15 cellular contexts compared by ENCODE assay signal in the genomic region with DNA sequence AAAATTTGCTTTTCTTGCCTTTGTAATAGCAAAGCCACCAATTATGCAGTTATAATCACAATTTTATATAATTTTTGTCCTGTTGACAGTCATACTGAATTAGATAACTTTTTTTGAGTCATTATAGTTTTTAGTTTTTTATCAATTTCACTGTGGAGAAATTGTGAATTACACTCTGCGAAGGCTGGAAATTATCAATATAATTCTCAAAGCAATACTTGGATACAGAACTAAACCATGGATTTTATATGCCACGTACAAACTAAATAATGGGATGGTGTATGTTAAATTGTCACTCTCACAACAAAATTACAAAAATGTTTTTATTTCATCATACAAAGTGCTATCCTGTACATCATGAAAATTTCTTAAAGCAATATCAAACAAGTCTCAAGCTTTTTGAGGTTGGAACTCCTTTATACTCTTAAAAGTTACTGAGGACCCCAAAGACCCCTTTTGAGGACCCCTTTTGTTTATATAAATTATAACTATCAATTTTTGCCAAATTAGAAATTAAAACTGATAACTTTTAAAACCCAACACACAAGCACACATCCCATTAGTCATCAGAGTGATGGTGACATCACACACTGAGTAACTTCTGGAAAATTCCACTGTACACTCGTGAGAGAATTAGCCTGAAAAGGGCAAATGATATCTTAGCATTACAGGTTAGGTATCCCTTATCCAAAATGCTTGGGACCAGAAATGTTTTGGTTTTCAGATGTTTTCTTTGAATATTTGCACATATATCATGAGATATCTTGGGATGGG. TPM values are rescaled to one million over a fixed set of nuclear protein-coding genes. Genes with fewer than 3 reads are reported as not detected.
DNase-seq lines count a peak whose midpoint lies in the region; ATAC-seq and TF ChIP-seq lines count a peak whose summit lies in the region.
"Had no signal": no experiment of that assay in that cellular context is flagged by ENCODE, and none has a peak within 500 bp of the region (broad histone marks: within the 10 kb centered on the region; RNA-seq: fewer than 3 reads in every experiment).

No MANE protein-coding gene starts in this region.

- H3K4me3 ChIP-seq in IMR-90 (ENCODE audit: insufficient read depth, low read depth, low read length): no peak overlapping the region
- H3K4me3 ChIP-seq: heart right ventricle, SJCRH30 had no signal

- WGBS in IMR-90 (ENCODE audit: extremely low coverage in 2 of 2, insufficient read length in 1 of 2), 2 experiments: no CpG with 5 or more reads among the region's 3 CpGs

- no peak overlapping the region for H2BK5ac ChIP-seq in IMR-90 (ENCODE audit: low read depth, low read length, poor library complexity, severe bottlenecking)

- H3K23ac ChIP-seq in IMR-90 (ENCODE audit: low read depth, low read length): no peak overlapping the region

- H3K36me3 ChIP-seq in IMR-90 (ENCODE audit: control insufficient read depth, insufficient read depth, low read length): no peaks in the 10 kb centered on the region
- H3K36me3 ChIP-seq: heart right ventricle, SJCRH30, WERI-Rb-1 had no signal

- H3K14ac ChIP-seq in IMR-90 (replicated peaks; ENCODE audit: low read depth, low read length): no peak overlapping the region

- H3K9me3 ChIP-seq in IMR-90 (ENCODE audit: control insufficient read depth, insufficient read depth, low read length): no peaks in the 10 kb centered on the region
- H3K9me3 ChIP-seq: heart right ventricle, SJCRH30 had no signal

- TF ChIP-seq CTCF in IMR-90 (conservative IDR thresholded peaks at IDR 0.05; ENCODE audit: low read depth, low read length): no peak

- POLR2A ChIA-PET in IMR-90 (lab: Charles Lee; ENCODE audit: unreplicated experiment): no interaction called here

- no peaks in the 10 kb centered on the region for H3K9me1 ChIP-seq in IMR-90 (ENCODE audit: insufficient read depth, low read length)

- CTCF ChIA-PET in IMR-90 (lab: Yijun Ruan, JAX): interaction anchor here (1.1 to 2.0 kb wide), 2 partner anchors 12 to 16 kb away, joined by 3 to 7 read pairs; no protein-coding TSS in a partner anchor

- H3K4me1 ChIP-seq in IMR-90 (ENCODE audit: control insufficient read depth, insufficient read depth, low read length): peaks cover 2% of the 10 kb centered on the region; the same call in 1 of the 2 replicates

- no peak overlapping the region for H2AK5ac ChIP-seq in IMR-90 (ENCODE audit: low read depth, low read length)

- no peak overlapping the region for H4K91ac ChIP-seq in IMR-90 (ENCODE audit: insufficient read depth, low read depth, low read length)

- H3K18ac ChIP-seq in IMR-90 (ENCODE audit: low read depth, low read length): no peak overlapping the region

- no peak overlapping the region for H3K56ac ChIP-seq in IMR-90 (ENCODE audit: extremely low read depth, insufficient read depth, low read length)

- no peak overlapping the region for H2BK120ac ChIP-seq in IMR-90 (ENCODE audit: low read depth, low read length)

- H2BK20ac ChIP-seq in IMR-90 (ENCODE audit: low read depth, low read length): no peak overlapping the region; the same call in 1 of the 2 replicates

- TF ChIP-seq POLR2A in IMR-90 (IDR thresholded peaks at IDR 0.05; ENCODE audit: low read depth, low read length): no peak

- no peak overlapping the region for H4K8ac ChIP-seq in IMR-90 (ENCODE audit: low read depth in 2 of 2, low read length in 2 of 2)

- peak; percentile 82 for ATAC-seq in IMR-90 (ENCODE audit: low read depth)

- H3K4ac ChIP-seq in IMR-90 (ENCODE audit: low read depth, low read length): no peak overlapping the region

- H3K79me1 ChIP-seq in IMR-90 (ENCODE audit: low read depth in 1 of 2, low read length in 2 of 2): no peaks in the 10 kb centered on the region

- dilution Hi-C loops in IMR-90 (cut with HindIII; ENCODE audit: low sequenced_read_pairs, unreplicated experiment): no loop called here

- in situ Hi-C loops in IMR-90 (cut with MboI; ENCODE audit: low sequenced_read_pairs): no loop called here

- no TSS peak for BruUV-seq in IMR-90 (replicated peaks; lab: Mats Ljungman, UMichigan)

- intact Hi-C loops in IMR-90 (cut with micrococcal nuclease): no loop called here

- H4K20me1 ChIP-seq in IMR-90 (ENCODE audit: insufficient read depth, low read length): no peaks in the 10 kb centered on the region

- no peak overlapping the region for H3K4me2 ChIP-seq in IMR-90 (ENCODE audit: low read depth, low read length)

- H2AK9ac ChIP-seq in IMR-90 (replicated peaks; ENCODE audit: low read depth, low read length, poor library complexity): no peak overlapping the region

- TF ChIP-seq RAD21 in IMR-90 (IDR thresholded peaks at IDR 0.05; ENCODE audit: low read length): no peak

- H3K27me3 ChIP-seq in IMR-90 (ENCODE audit: control insufficient read depth, insufficient read depth, low read length): no peaks in the 10 kb centered on the region; the same call in 1 of the 2 replicates
- H3K27me3 ChIP-seq: SJCRH30 had no signal

- DNase-seq in EL (peak; percentile 68), IMR-90 (peak; percentile 83), dermis blood vessel endothelial cell (peak; percentile 63), myocyte (ENCODE audit: low read depth) (peak; percentile 46), NCI-H1048 (lab: John Stamatoyannopoulos, UW) (no peak), NCI-H1436 (lab: John Stamatoyannopoulos, UW) (no peak), OCI-M2 (lab: John Stamatoyannopoulos, UW; ENCODE audit: unreplicated experiment) (no peak)
- DNase-seq: cerebellar nuclear complex, heart right ventricle, NCI-H524, SJCRH30, WERI-Rb-1 had no signal

- H4K5ac ChIP-seq in IMR-90 (ENCODE audit: low read depth, low read length): no peak overlapping the region

- no peak overlapping the region for H2BK15ac ChIP-seq in IMR-90 (ENCODE audit: low read depth, low read length)

- no peak overlapping the region for H3K27ac ChIP-seq in IMR-90 (ENCODE audit: insufficient read depth, low read length)
- H3K27ac ChIP-seq: heart right ventricle, parathyroid adenoma, SJCRH30, WERI-Rb-1 had no signal

- H2AFZ ChIP-seq in IMR-90 (replicated peaks; ENCODE audit: low read length, poor library complexity): no peak overlapping the region
- H2AFZ ChIP-seq: parathyroid adenoma had no signal

- no peak overlapping the region for H3K9ac ChIP-seq in IMR-90 (ENCODE audit: low read depth, low read length)
- H3K9ac ChIP-seq: parathyroid adenoma had no signal

TF ChIP-seq in IMR-90, 13 proteins besides CTCF, POLR2A, EP300 and RAD21 (continues in another document):
- TF ChIP-seq NFE2L2 (IDR thresholded peaks at IDR 0.05; ENCODE audit: low read depth, low read length): no peak
- TF ChIP-seq CEBPB (IDR thresholded peaks at IDR 0.05; ENCODE audit: low read depth, low read length): peak; percentile 31; the same call in 1 of the 2 replicates
- TF ChIP-seq FOS (IDR thresholded peaks at IDR 0.05; ENCODE audit: low read depth, low read length): peak; percentile 70
- TF ChIP-seq MXI1 (IDR thresholded peaks at IDR 0.05; ENCODE audit: borderline replicate concordance, low read depth, low read length): no peak
- TF ChIP-seq USF2 (IDR thresholded peaks at IDR 0.05; ENCODE audit: low read depth, low read length): no peak
- no peak for TF ChIP-seq MAZ (IDR thresholded peaks at IDR 0.05; ENCODE audit: borderline replicate concordance, low read depth, low read length)
- TF ChIP-seq SMC3 (IDR thresholded peaks at IDR 0.05; ENCODE audit: low read depth, low read length): no peak
- no peak for TF ChIP-seq BHLHE40 (IDR thresholded peaks at IDR 0.05; ENCODE audit: low read depth, low read length)
- TF ChIP-seq MAFK (IDR thresholded peaks at IDR 0.05; ENCODE audit: low read depth, low read length): no peak

RNA-seq across cellular contexts. Expression of gene AQP2, which starts 19.8 kb away (rescaled TPM):
- not detected in 2 replicates for total RNA-seq in IMR-90 (2012; rRNA removed)
- polyA plus RNA-seq in IMR-90 (2012; rRNA removed): not detected in 2 replicates
- polyA plus RNA-seq in IMR-90 (2012; cell fraction: cytosol; rRNA removed): not detected in 2 replicates
- not detected in 2 replicates for polyA plus RNA-seq in IMR-90 (2012; cell fraction: nucleus; rRNA removed; ENCODE audit: low replicate concordance)
- not detected in 2 replicates for total RNA-seq in dermis blood vessel endothelial cell
- not detected in 2 replicates for total RNA-seq in myocyte
- not detected for polyA plus RNA-seq in myocyte (2012)
- total RNA-seq: heart right ventricle, mesenteric fat pad, SJCRH30, temporal lobe had no signal

RNA-seq across cellular contexts. Expression of gene FAIM2, which starts 27.0 kb away (rescaled TPM):
- total RNA-seq in IMR-90 (2012; rRNA removed): 0.72 and 0.83 TPM in 2 replicates
- 5.0 and 5.3 TPM in 2 replicates for polyA plus RNA-seq in IMR-90 (2012; rRNA removed)
- 6.5 and 8.2 TPM in 2 replicates for polyA plus RNA-seq in IMR-90 (2012; cell fraction: cytosol; rRNA removed)
- polyA plus RNA-seq in IMR-90 (2012; cell fraction: nucleus; rRNA removed; ENCODE audit: low replicate concordance): 2.1 and 3.4 TPM in 2 replicates
- not detected in 2 replicates for total RNA-seq in dermis blood vessel endothelial cell
- 1.9 and 2.3 TPM in 2 replicates for total RNA-seq in myocyte
- 1.3 TPM for polyA plus RNA-seq in myocyte (2012)

RNA-seq across cellular contexts. Expression of gene AQP5, which starts 31.0 kb away (rescaled TPM):
- total RNA-seq in IMR-90 (2012; rRNA removed) (not detected in 2 replicates), dermis blood vessel endothelial cell (0.47 and 1.4 TPM in 2 replicates), myocyte (not detected in 2 replicates)
- not detected in 2 replicates for polyA plus RNA-seq in IMR-90 (2012; rRNA removed)
- not detected in 2 replicates for polyA plus RNA-seq in IMR-90 (2012; cell fraction: cytosol; rRNA removed)
- 0.10 TPM in 1 of 2 replicates, not detected in the other for polyA plus RNA-seq in IMR-90 (2012; cell fraction: nucleus; rRNA removed; ENCODE audit: low replicate concordance)
- 0.10 TPM for polyA plus RNA-seq in myocyte (2012)
- total RNA-seq: mesenteric fat pad had no signal

RNA-seq across cellular contexts. Expression of gene AQP6, which starts 42.0 kb away (rescaled TPM):
- total RNA-seq in IMR-90 (2012; rRNA removed): not detected in 2 replicates
- not detected in 2 replicates for polyA plus RNA-seq in IMR-90 (2012; rRNA removed)
- polyA plus RNA-seq in IMR-90 (2012; cell fraction: cytosol; rRNA removed): not detected in 2 replicates
- polyA plus RNA-seq in IMR-90 (2012; cell fraction: nucleus; rRNA removed; ENCODE audit: low replicate concordance): 0.01 and 0.03 TPM in 2 replicates
- total RNA-seq in dermis blood vessel endothelial cell: 0.05 TPM in 1 of 2 replicates, not detected in the other
- total RNA-seq in myocyte: 0.05 TPM in 1 of 2 replicates, not detected in the other
- 0.05 TPM for polyA plus RNA-seq in myocyte (2012)
- total RNA-seq: heart right ventricle, mesenteric fat pad, SJCRH30 had no signal

Comparison
In these comparisons a context has a peak if more than half of its experiments do, and no peak if none do; other contexts are left out.
1. DNase-seq: peak in EL (single experiment), IMR-90 (single experiment), dermis blood vessel endothelial cell (single experiment) and myocyte (single experiment); none in NCI-H1048 (single experiment), NCI-H1436 (single experiment) and OCI-M2 (single experiment).